ENCODE assay signal across 8 cellular contexts in the genomic region with DNA sequence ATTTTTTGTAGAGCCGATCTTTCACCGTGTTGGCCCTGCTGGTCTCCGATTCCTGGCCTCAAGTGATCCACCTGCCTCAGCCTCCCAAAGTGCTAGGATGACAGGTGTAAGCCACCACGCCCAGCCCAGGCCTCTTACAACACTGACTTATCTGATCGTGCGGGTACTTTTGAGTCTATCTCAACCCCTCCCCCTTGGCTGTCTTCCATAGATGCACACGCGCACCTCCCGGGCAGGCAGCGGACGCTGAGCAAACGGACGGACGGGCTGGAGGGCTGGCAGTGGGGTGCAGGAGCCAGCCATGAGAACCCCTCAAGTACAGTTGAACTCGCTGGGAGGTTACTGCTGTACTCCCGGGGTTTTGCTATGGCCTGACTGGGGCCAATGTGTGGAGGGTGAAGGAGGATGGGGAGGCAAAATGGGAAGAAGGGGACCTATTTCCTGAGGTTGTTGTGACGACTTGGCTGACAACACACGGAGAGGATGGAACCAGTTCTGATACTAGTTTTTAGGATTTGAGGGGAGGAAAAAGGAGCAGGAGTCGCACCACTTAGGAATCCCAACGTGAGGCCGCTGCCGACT. TPM values are rescaled to one million over a fixed set of nuclear protein-coding genes. Genes with fewer than 3 reads are reported as not detected.
DNase-seq lines count a peak whose midpoint lies in the region; ATAC-seq, FAIRE-seq and TF ChIP-seq lines count a peak whose summit lies in the region.

No MANE protein-coding gene starts in this region.

- H3K4me1 ChIP-seq in SJCRH30 (peaks cover 3% of the 10 kb centered on the region; the same call in 1 of the 2 replicates), keratinocyte (ENCODE audit: control insufficient read depth, extremely low read depth, insufficient read depth, low read length) (peaks cover 20% of the 10 kb centered on the region)

- H3K4me2 ChIP-seq in keratinocyte (ENCODE audit: control insufficient read depth, extremely low read depth, insufficient read depth, low read depth, low read length), result peak overlapping the region; percentile 96

- DNase-seq in A172 (ENCODE audit: low spot score) (peak; percentile 53), SJCRH30 (peak in 1 of 2 experiments; percentile 26), astrocyte of the cerebellum (ENCODE audit: low read depth) (no peak), keratinocyte (ENCODE audit: low read depth, low spot score) (no peak), NAMALWA (ENCODE audit: low spot score) (no peak)
- DNase-seq in stimulated activated CD4-positive, alpha-beta T cell treated with anti-CD3 and anti-CD28 coated beads, Interleukin-4, amount 100 ng/mL, for 1 hour, result peak; percentile 33

- no peak for TF ChIP-seq CTCF in astrocyte of the cerebellum (IDR thresholded peaks at IDR 0.05; ENCODE audit: low read depth, low read length, missing control alignments)
- no peak for TF ChIP-seq CTCF in keratinocyte (optimal IDR thresholded peaks at IDR 0.05 in 1 of 3, IDR thresholded peaks at IDR 0.05 in 1 of 3, conservative IDR thresholded peaks at IDR 0.05 in 1 of 3; ENCODE audit: extremely low read depth in 1 of 3, insufficient read depth in 2 of 3, low read length in 3 of 3)

- peaks cover 28% of the 10 kb centered on the region for H3K79me2 ChIP-seq in keratinocyte (ENCODE audit: control insufficient read depth, insufficient read depth, low read length)

- dilution Hi-C loops in keratinocyte (cut with MboI; ENCODE audit: extremely low pct_ligation_motif_present, low sequenced_read_pairs), result no loop called here

- no peak overlapping the region for H3K27ac ChIP-seq in SJCRH30
- H3K27ac ChIP-seq in keratinocyte (ENCODE audit: control insufficient read depth, insufficient read depth, low read length), result peak overlapping the region; percentile 60

- H4K20me1 ChIP-seq in keratinocyte (ENCODE audit: control insufficient read depth, extremely low read depth, insufficient read depth, low read length), result peaks cover 2% of the 10 kb centered on the region

- no peaks in the 10 kb centered on the region for H3K27me3 ChIP-seq in SJCRH30
- no peaks in the 10 kb centered on the region for H3K27me3 ChIP-seq in keratinocyte (ENCODE audit: control insufficient read depth, extremely low read depth, insufficient read depth, low read length)

- ATAC-seq in GM21390 (IDR thresholded peaks at IDR 0.05; ENCODE audit: unreplicated experiment), result peak; percentile 28
- no peak for ATAC-seq in GM21360 (IDR thresholded peaks at IDR 0.05; ENCODE audit: unreplicated experiment)

- H3K4me3 ChIP-seq in SJCRH30, result peak overlapping the region; percentile 86
- peak overlapping the region; percentile 75 for H3K4me3 ChIP-seq in astrocyte of the cerebellum (ENCODE audit: low read depth, low read length)
- H3K4me3 ChIP-seq in keratinocyte (ENCODE audit: control insufficient read depth in 2 of 3, extremely low read depth in 1 of 3, insufficient read depth in 2 of 3, low read depth in 1 of 3, low read length in 3 of 3), result peak overlapping the region; percentile 82 to 94 (median 83)

- in situ Hi-C loops in astrocyte of the cerebellum (cut with HindIII; ENCODE audit: low sequenced_read_pairs), result no loop called here

- peak overlapping the region; percentile 86 for H2AFZ ChIP-seq in keratinocyte (ENCODE audit: control insufficient read depth, low read length)

- FAIRE-seq in keratinocyte (lab: Jason Lieb, UNC), result no peak

- H3K9ac ChIP-seq in keratinocyte (ENCODE audit: control insufficient read depth, extremely low read depth, insufficient read depth, low read length), result peak overlapping the region; percentile 92

- H3K9me3 ChIP-seq in SJCRH30 (replicated peaks) (no peaks in the 10 kb centered on the region), keratinocyte (ENCODE audit: control insufficient read depth, low read depth, low read length) (no peaks in the 10 kb centered on the region)

- H3K36me3 ChIP-seq in SJCRH30 (no peaks in the 10 kb centered on the region), keratinocyte (ENCODE audit: control insufficient read depth in 2 of 2, extremely low read depth in 1 of 2, insufficient read depth in 2 of 2, low read length in 2 of 2) (peaks cover 0 to 4% of the 10 kb centered on the region in 2 experiments)

- H3K9me1 ChIP-seq in keratinocyte (ENCODE audit: control insufficient read depth, extremely low read depth, insufficient read depth, low read length), result no peaks in the 10 kb centered on the region

RNA-seq across cellular contexts. Expression of a gene that starts 1.0 kb away (rescaled TPM):
- 34.9 and 42.4 TPM in 2 replicates for total RNA-seq in A172 (2014; rRNA removed; shearing (Covaris generic))
- 23.1 and 30.1 TPM in 2 replicates for total RNA-seq in SJCRH30 (2014; rRNA removed; shearing (Covaris generic))
- polyA plus RNA-seq in keratinocyte, result 15.6 to 38.6 TPM (median 32.6 TPM) in 3 replicates
- 18.5 TPM for polyA plus RNA-seq in keratinocyte (2011; ENCODE audit: low read depth)
- 9.7 and 31.0 TPM in 2 replicates for polyA plus RNA-seq in keratinocyte (2011; cell fraction: cytosol; rRNA removed)
- 43.2 and 51.9 TPM in 2 replicates for polyA plus RNA-seq in keratinocyte (2011; cell fraction: nucleus; rRNA removed)
- 13.9 and 22.2 TPM in 2 replicates for polyA plus RNA-seq in keratinocyte (2012; ENCODE audit: low replicate concordance)
- 4.1 to 14.3 TPM (median 7.4 TPM) in 3 replicates for polyA minus RNA-seq in keratinocyte
- 7.5 TPM for polyA minus RNA-seq in keratinocyte (2011; cell fraction: cytosol; rRNA and poly(A)+ RNA removed)
- 12.2 and 19.2 TPM in 2 replicates for polyA minus RNA-seq in keratinocyte (2011; cell fraction: nucleus; rRNA and poly(A)+ RNA removed)

Comparison
In these comparisons a context has a peak if more than half of its experiments do, and no peak if none do; other contexts are left out.
1. DNase-seq: peak in A172 (single experiment) and stimulated activated CD4-positive, alpha-beta T cell treated with anti-CD3 and anti-CD28 coated beads, Interleukin-4, amount 100 ng/mL, for 1 hour (single experiment); none in astrocyte of the cerebellum (single experiment), keratinocyte (single experiment) and NAMALWA (single experiment).
2. Peak in every context shown above with its lines, with median percentiles within 50 percentile points of each other: H3K4me3 ChIP-seq.